13 cellular contexts compared by ENCODE assay signal in genomic region chr2:158686166-158686792, GRCh38.
DNase-seq lines count a peak whose midpoint lies in the region; ATAC-seq, FAIRE-seq and TF ChIP-seq lines count a peak whose summit lies in the region.
"Had no signal": no experiment of that assay in that cellular context is flagged by ENCODE, and none has a peak within 500 bp of the region (broad histone marks: within the 10 kb centered on the region; RNA-seq: fewer than 3 reads in every experiment).

No MANE protein-coding gene starts in this region.

- H3K9me3 Mint-ChIP-seq in nephron = no peaks in the 10 kb centered on the region
- H3K9me3 Mint-ChIP-seq in type B pancreatic cell = no peaks in the 10 kb centered on the region
- H3K9me3 Mint-ChIP-seq: dendritic cell treated with granulocyte-macrophage colony-stimulating factor and Interleukin-4, amounts not matched to agents 40 ng/mL and 50 ng/mL, for 4 days; mesothelial cell of epicardium had no signal

- H3K4me3 Mint-ChIP-seq in nephron (no peak overlapping the region), type B pancreatic cell (no peak overlapping the region)
- H3K4me3 Mint-ChIP-seq: dendritic cell treated with granulocyte-macrophage colony-stimulating factor and Interleukin-4, amounts not matched to agents 40 ng/mL and 50 ng/mL, for 4 days; mesothelial cell of epicardium had no signal

- H3K36me3 Mint-ChIP-seq in nephron (ENCODE audit: low read depth) (peaks cover 6% of the 10 kb centered on the region), type B pancreatic cell (no peaks in the 10 kb centered on the region)

- no peak for FAIRE-seq in frontal cortex (lab: Jason Lieb, UNC)

- H3K27me3 Mint-ChIP-seq in nephron (ENCODE audit: low read depth) (peaks cover 9% of the 10 kb centered on the region), type B pancreatic cell (peaks cover 4% of the 10 kb centered on the region)
- H3K27me3 Mint-ChIP-seq: dendritic cell treated with granulocyte-macrophage colony-stimulating factor and Interleukin-4, amounts not matched to agents 40 ng/mL and 50 ng/mL, for 4 days had no signal

- DNase-seq in AG10803 (ENCODE audit: low read depth) (peak; percentile 72), frontal cortex (ENCODE audit: low spot score in 2 of 2) (peak; percentile 30 to 36), type B pancreatic cell (ENCODE audit: extremely low spot score, unreplicated experiment) (no peak), HUDEP-2 (lab: John Stamatoyannopoulos, UW; ENCODE audit: unreplicated experiment in 76 of 76) (no peak), NCI-H2171 treated with DMSO at 0.1 percent for 48 hours (lab: John Stamatoyannopoulos, UW) (no peak), HuH-7 (ENCODE audit: low spot score) (no peak)
- DNase-seq: activated CD4-positive, alpha-beta T cell treated with anti-CD3 and anti-CD28 coated beads, Interleukin-2, amount 50 U/mL, for 48 hours; NCI-H2029; spleen had no signal

- TF ChIP-seq CTCF in AG10803 (conservative IDR thresholded peaks at IDR 0.05; ENCODE audit: low read length) = no peak
- no peak for TF ChIP-seq CTCF in nephron (IDR thresholded peaks at IDR 0.05; ENCODE audit: unreplicated experiment in 3 of 3)
- no peak for TF ChIP-seq CTCF in type B pancreatic cell (conservative IDR thresholded peaks at IDR 0.05)

- ATAC-seq in SK-N-SH treated with all-trans-retinoic acid at 6 μM for 48 hours = peak; percentile 84

- H3K27ac Mint-ChIP-seq in nephron (peak overlapping the region; percentile 1 to 7 (median 2)), type B pancreatic cell (no peak overlapping the region)
- H3K27ac Mint-ChIP-seq: dendritic cell treated with granulocyte-macrophage colony-stimulating factor and Interleukin-4, amounts not matched to agents 40 ng/mL and 50 ng/mL, for 4 days; mesothelial cell of epicardium had no signal

- H3K4me3 ChIP-seq in AG10803 (ENCODE audit: low read length) = no peak overlapping the region
- H3K4me3 ChIP-seq: spleen had no signal

- H3K4me1 Mint-ChIP-seq in nephron (peaks cover 16% of the 10 kb centered on the region), type B pancreatic cell (ENCODE audit: unreplicated experiment) (peaks cover 25% of the 10 kb centered on the region)

TF ChIP-seq in SK-N-SH treated with all-trans-retinoic acid at 6 μM for 48 hours, 23 proteins besides CTCF, POLR2A, EP300 and RAD21:
- TF ChIP-seq CREB5 (CRISPR knock-in tag; IDR thresholded peaks at IDR 0.05; ENCODE audit: low read depth) (no peak), OSR1 (CRISPR knock-in tag; IDR thresholded peaks at IDR 0.05) (no peak), ZNF70 (CRISPR knock-in tag; IDR thresholded peaks at IDR 0.05) (no peak), ARNTL (CRISPR knock-in tag; IDR thresholded peaks at IDR 0.05; ENCODE audit: borderline replicate concordance, low read depth) (no peak), TCF4 (CRISPR knock-in tag; IDR thresholded peaks at IDR 0.05; ENCODE audit: borderline replicate concordance) (no peak), TSHZ2 (CRISPR knock-in tag; IDR thresholded peaks at IDR 0.05) (no peak), RARB (CRISPR knock-in tag; IDR thresholded peaks at IDR 0.05) (no peak), POU6F1 (CRISPR knock-in tag; IDR thresholded peaks at IDR 0.05; ENCODE audit: borderline replicate concordance, low read depth) (no peak), ZC3H10 (CRISPR knock-in tag; IDR thresholded peaks at IDR 0.05) (no peak), CSRNP3 (CRISPR knock-in tag; IDR thresholded peaks at IDR 0.05) (no peak), GLIS3 (CRISPR knock-in tag; IDR thresholded peaks at IDR 0.05) (no peak), ZNF8 (CRISPR knock-in tag; IDR thresholded peaks at IDR 0.05) (no peak), ZNF565 (CRISPR knock-in tag; conservative IDR thresholded peaks at IDR 0.05; ENCODE audit: low read depth) (no peak)
TF ChIP-seq in SK-N-SH treated with all-trans-retinoic acid at 6 μM for 48 hours: peak in this region for 0.

Comparison
In these comparisons a context has a peak if more than half of its experiments do, and no peak if none do; other contexts are left out.
1. DNase-seq: peak in AG10803 (single experiment) and frontal cortex (2 of 2); none in type B pancreatic cell (single experiment), HUDEP-2 (0 of 76), NCI-H2171 treated with DMSO at 0.1 percent for 48 hours (single experiment) and HuH-7 (single experiment).